In genomic region chr2:231674587-231675334, GRCh38 we compare ENCODE assay signal across 8 cellular contexts. TPM values are rescaled to one million over a fixed set of nuclear protein-coding genes. Genes with fewer than 3 reads are reported as not detected.
A peak's percentile ranks its signal among the peaks of the same experiment; 100 is the strongest.
DNase-seq lines count a peak whose midpoint lies in the region; ATAC-seq and TF ChIP-seq lines count a peak whose summit lies in the region.

No MANE protein-coding gene starts in this region.

- CTCF ChIA-PET in Panc1 (lab: Charles Lee): interaction anchor here (0.5 to 3.9 kb wide), 13 partner anchors 9 to 102 kb away, joined by 3 to 74 read pairs (median 4); no protein-coding TSS in a partner anchor

- H3K9me3 ChIP-seq in Panc1 (ENCODE audit: control insufficient read depth, insufficient read depth, low read depth, low read length) (no peaks in the 10 kb centered on the region), gastroesophageal sphincter (no peaks in the 10 kb centered on the region), osteoblast (ENCODE audit: low read depth, low read length) (no peaks in the 10 kb centered on the region)

- peak overlapping the region; percentile 96 for H3K27ac ChIP-seq in Panc1 (ENCODE audit: low read length)
- peak overlapping the region; percentile 84 to 92 (median 89) for H3K27ac ChIP-seq in gastroesophageal sphincter
- H3K27ac ChIP-seq in osteoblast (ENCODE audit: low read depth, low read length): peak overlapping the region; percentile 12

- no peak for TF ChIP-seq EP300 in gastroesophageal sphincter (IDR thresholded peaks at IDR 0.05)

- no peak overlapping the region for H3K4me3 Mint-ChIP-seq in type B pancreatic cell

- H3K27me3 Mint-ChIP-seq in type B pancreatic cell: no peaks in the 10 kb centered on the region

- 13% methylated on average over 3 of the region's 20 CpGs; no CpG with 5 or more reads in 1 of the 2 donors for WGBS in gastroesophageal sphincter (ENCODE audit: low coverage in 1 of 2), 2 donors

- DNase-seq in AG20443 (ENCODE audit: low spot score) (peak; percentile 72), Panc1 (ENCODE audit: low read depth, low spot score) (no peak), osteoblast (ENCODE audit: insufficient read length, low spot score, missing footprints) (peak; percentile 93), type B pancreatic cell (ENCODE audit: extremely low spot score, unreplicated experiment) (peak; percentile 79)
- DNase-seq in activated T-helper 9 cell treated with anti-CD3 and anti-CD28 coated beads, Interleukin-2, amount 50 U/mL, for 16 hours (ENCODE audit: low read depth): peak; percentile 40

- no peaks in the 10 kb centered on the region for H4K20me1 ChIP-seq in osteoblast (ENCODE audit: insufficient read depth, low read length)

- H3K36me3 Mint-ChIP-seq in type B pancreatic cell: no peaks in the 10 kb centered on the region

- H3K4me1 Mint-ChIP-seq in type B pancreatic cell (ENCODE audit: unreplicated experiment): peaks cover 17% of the 10 kb centered on the region

- POLR2A ChIA-PET in Panc1 (lab: Charles Lee): interaction anchor here (0.5 to 0.7 kb wide), 3 partner anchors 25 to 565 kb away, joined by 3 to 8 read pairs (median 7); no protein-coding TSS in a partner anchor

- H3K4me1 ChIP-seq in Panc1 (ENCODE audit: control insufficient read depth, insufficient read depth, low read length) (peaks cover 49% of the 10 kb centered on the region), gastroesophageal sphincter (peaks cover 3 to 61% (median 41%) of the 10 kb centered on the region in 3 donors), osteoblast (ENCODE audit: insufficient read depth, low read length) (peaks cover 11% of the 10 kb centered on the region)

- H3K36me3 ChIP-seq in Panc1 (ENCODE audit: control insufficient read depth, insufficient read depth, low read length) (no peaks in the 10 kb centered on the region), gastroesophageal sphincter (no peaks in the 10 kb centered on the region), osteoblast (ENCODE audit: insufficient read depth, low read length) (no peaks in the 10 kb centered on the region)

- H3K27ac Mint-ChIP-seq in type B pancreatic cell: no peak overlapping the region

- BruUV-seq in Panc1 (replicated peaks; lab: Mats Ljungman, UMichigan): no TSS peak

- no peak overlapping the region for H3K4me3 ChIP-seq in Panc1 (ENCODE audit: low read depth in 2 of 2, low read length in 2 of 2)
- no peak overlapping the region for H3K4me3 ChIP-seq in gastroesophageal sphincter
- no peak overlapping the region for H3K4me3 ChIP-seq in osteoblast (ENCODE audit: insufficient read depth, low read length)

- H3K27me3 ChIP-seq in Panc1 (ENCODE audit: control insufficient read depth, insufficient read depth, low read length) (no peaks in the 10 kb centered on the region), gastroesophageal sphincter (no peaks in the 10 kb centered on the region), osteoblast (ENCODE audit: insufficient read depth, low read length) (no peaks in the 10 kb centered on the region)

- H3K79me2 ChIP-seq in osteoblast (ENCODE audit: insufficient read depth, low read length): no peaks in the 10 kb centered on the region

- intact Hi-C loops in Panc1 (cut with micrococcal nuclease; ENCODE audit: unreplicated experiment): loop anchor here (1.0 to 2.0 kb wide), 2 partner anchors 26 to 62 kb away; no protein-coding TSS in a partner anchor

- TF ChIP-seq POLR2A in GM18526 (IDR thresholded peaks at IDR 0.05; ENCODE audit: extremely low read depth, insufficient read length) (peak; percentile 32), gastroesophageal sphincter (IDR thresholded peaks at IDR 0.05) (no peak)

- in situ Hi-C loops in Panc1 (cut with HindIII; ENCODE audit: low pct_unique_long_range_greater_than_20kb, low sequenced_read_pairs): no loop called here

- peak; percentile 27 for ATAC-seq in HG03565 (IDR thresholded peaks at IDR 0.05; ENCODE audit: unreplicated experiment)
- ATAC-seq in Panc1: peak; percentile 63
- peak; percentile 55 for ATAC-seq in gastroesophageal sphincter

- H3K4me2 ChIP-seq in osteoblast (ENCODE audit: insufficient read depth, low read length): peak overlapping the region; percentile 8

- peak overlapping the region; percentile 40 for H2AFZ ChIP-seq in osteoblast (ENCODE audit: low read length)

- H3K9me3 Mint-ChIP-seq in type B pancreatic cell: no peaks in the 10 kb centered on the region

- TF ChIP-seq CTCF in Panc1 (IDR thresholded peaks at IDR 0.05) (peak; percentile 96), gastroesophageal sphincter (IDR thresholded peaks at IDR 0.05) (peak in 3 of 4 experiments; percentile 83 to 95 (median 89)), osteoblast (IDR thresholded peaks at IDR 0.05; ENCODE audit: extremely low read depth, low read depth, low read length) (peak; percentile 85), type B pancreatic cell (conservative IDR thresholded peaks at IDR 0.05) (peak; percentile 87)

RNA-seq across cellular contexts. Expression of gene PTMA, which starts 33.6 kb away (rescaled TPM):
- total RNA-seq in Panc1 (2021; ENCODE audit: unreplicated experiment): 1,390 TPM
- polyA plus RNA-seq in Panc1 (2012; ENCODE audit: insufficient read length): 1,958 TPM
- 100 to 1,000 TPM; 683 to 866 (median 805) TPM for total RNA-seq in gastroesophageal sphincter
- total RNA-seq in osteoblast: 459 and 545 TPM in 2 replicates
- total RNA-seq in type B pancreatic cell (ENCODE audit: low replicate concordance): 969 and 1,228 TPM in 2 replicates

Comparison
In these comparisons a context has a peak if more than half of its experiments do, and no peak if none do; other contexts are left out.
1. H3K27ac ChIP-seq: peak in every context shown above with its lines; median percentile 96 in Panc1; 89 in gastroesophageal sphincter; 12 in osteoblast.